Comparison of ENCODE assay signal across 27 cellular contexts in the genomic region with DNA sequence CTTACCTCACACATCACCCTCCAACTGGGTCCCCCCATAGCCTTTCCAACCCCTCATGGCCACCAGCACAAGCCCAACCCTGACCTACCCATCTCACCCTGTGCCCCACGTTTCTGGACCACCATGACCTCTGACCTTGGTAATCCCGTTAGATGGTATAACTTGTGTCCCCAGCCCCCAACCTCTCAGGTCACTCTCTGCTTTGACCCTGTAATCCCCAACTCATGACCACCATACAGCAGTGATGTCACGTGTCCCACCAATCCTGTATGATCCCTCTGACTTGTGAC. TPM values are rescaled to one million over a fixed set of nuclear protein-coding genes. Genes with fewer than 3 reads are reported as not detected.
"Had no signal": no experiment of that assay in that cellular context is flagged by ENCODE, and none has a peak within 500 bp of the region (broad histone marks: within the 10 kb centered on the region; RNA-seq: fewer than 3 reads in every experiment).

No MANE protein-coding gene starts in this region.

- H3K4me3 Mint-ChIP-seq: activated CD4-positive, alpha-beta memory T cell treated with anti-CD3 and anti-CD28 coated beads, Interleukin-2, amount 10 ng/mL, durations not matched to agents 7 days and 5 days; activated CD4-positive, alpha-beta T cell treated with anti-CD3 and anti-CD28 coated beads, Interleukin-2, amount 10 ng/mL, durations not matched to agents 7 days and 5 days; activated naive CD4-positive, alpha-beta T cell treated with anti-CD3 and anti-CD28 coated beads for 36 hours; activated naive CD8-positive, alpha-beta T cell; activated T-helper 17 cell treated with anti-CD3 and anti-CD28 coated beads, Interleukin-2, amount 50 U/mL, for 72 hours; T-helper 17 cell had no signal

- H3K27ac Mint-ChIP-seq: activated CD4-positive, alpha-beta memory T cell treated with anti-CD3 and anti-CD28 coated beads, Interleukin-2, amount 10 ng/mL, durations not matched to agents 7 days and 5 days; activated CD4-positive, alpha-beta T cell treated with anti-CD3 and anti-CD28 coated beads, Interleukin-2, amount 10 ng/mL, durations not matched to agents 7 days and 5 days; activated naive CD4-positive, alpha-beta T cell treated with anti-CD3 and anti-CD28 coated beads for 36 hours; activated naive CD8-positive, alpha-beta T cell; activated T-helper 17 cell treated with anti-CD3 and anti-CD28 coated beads, Interleukin-2, amount 50 U/mL, for 72 hours; T-helper 17 cell had no signal

- DNase-seq: activated CD4-positive, alpha-beta memory T cell treated with anti-CD3 and anti-CD28 coated beads, Interleukin-2, amount 10 ng/mL, durations not matched to agents 7 days and 5 days; activated CD4-positive, alpha-beta T cell treated with anti-CD3 and anti-CD28 coated beads, Interleukin-2, amount 10 ng/mL, durations not matched to agents 7 days and 5 days; activated CD4-positive, CD25-positive, alpha-beta regulatory T cell; activated gamma-delta T cell; activated naive CD4-positive, alpha-beta T cell treated with anti-CD3 and anti-CD28 coated beads for 36 hours; activated T-cell treated with anti-CD3 and anti-CD28 coated beads for 4 hours; activated T-cell treated with anti-CD3 and anti-CD28 coated beads, Interleukin-2, amount 50 U/mL, for 48 hours; amygdala; caudate nucleus; Karpas-422; MM.1S; NCI-H1105; NCI-H1436; NCI-H1694 treated with DMSO at 0.1 percent for 48 hours; NCI-H2029 treated with DMSO at 0.1 percent for 48 hours; NCI-H446; NCI-H524; PC-3; SHP77 treated with DMSO at 0.1 percent for 48 hours; T-helper 17 cell; T1000 had no signal

- ATAC-seq: activated T-helper 17 cell treated with anti-CD3 and anti-CD28 coated beads, Interleukin-2, amount 50 U/mL, for 72 hours; PC-3; T-helper 17 cell had no signal

- H3K4me1 Mint-ChIP-seq: activated CD4-positive, alpha-beta memory T cell treated with anti-CD3 and anti-CD28 coated beads, Interleukin-2, amount 10 ng/mL, durations not matched to agents 7 days and 5 days; activated CD4-positive, alpha-beta T cell treated with anti-CD3 and anti-CD28 coated beads, Interleukin-2, amount 10 ng/mL, durations not matched to agents 7 days and 5 days; activated T-helper 17 cell treated with anti-CD3 and anti-CD28 coated beads, Interleukin-2, amount 50 U/mL, for 72 hours; T-helper 17 cell had no signal

- H3K9me3 Mint-ChIP-seq: activated CD4-positive, alpha-beta memory T cell treated with anti-CD3 and anti-CD28 coated beads, Interleukin-2, amount 10 ng/mL, durations not matched to agents 7 days and 5 days; activated CD4-positive, alpha-beta T cell treated with anti-CD3 and anti-CD28 coated beads, Interleukin-2, amount 10 ng/mL, durations not matched to agents 7 days and 5 days; activated naive CD4-positive, alpha-beta T cell treated with anti-CD3 and anti-CD28 coated beads for 36 hours; activated T-helper 17 cell treated with anti-CD3 and anti-CD28 coated beads, Interleukin-2, amount 50 U/mL, for 72 hours had no signal

- H3K36me3 Mint-ChIP-seq: activated naive CD8-positive, alpha-beta T cell had no signal

- H3K27ac ChIP-seq: VCaP had no signal

RNA-seq across cellular contexts. Expression of gene KLC3, which starts 8.5 kb away (rescaled TPM):
- total RNA-seq: activated CD4-positive, alpha-beta memory T cell treated with anti-CD3 and anti-CD28 coated beads, Interleukin-2, amount 10 ng/mL, durations not matched to agents 7 days and 5 days; activated CD4-positive, alpha-beta T cell treated with anti-CD3 and anti-CD28 coated beads, Interleukin-2, amount 10 ng/mL, durations not matched to agents 7 days and 5 days; activated CD8-positive, alpha-beta memory T cell treated with anti-CD3 and anti-CD28 coated beads for 36 hours; activated naive CD4-positive, alpha-beta T cell treated with anti-CD3 and anti-CD28 coated beads for 36 hours; T-helper 17 cell had no signal

RNA-seq across cellular contexts. Expression of gene CKM, which starts 26.4 kb away (rescaled TPM):
- total RNA-seq: activated CD4-positive, alpha-beta memory T cell treated with anti-CD3 and anti-CD28 coated beads, Interleukin-2, amount 10 ng/mL, durations not matched to agents 7 days and 5 days; activated CD4-positive, alpha-beta T cell treated with anti-CD3 and anti-CD28 coated beads, Interleukin-2, amount 10 ng/mL, durations not matched to agents 7 days and 5 days; activated CD8-positive, alpha-beta memory T cell treated with anti-CD3 and anti-CD28 coated beads for 36 hours; activated naive CD4-positive, alpha-beta T cell treated with anti-CD3 and anti-CD28 coated beads for 36 hours; activated T-helper 17 cell treated with anti-CD3 and anti-CD28 coated beads, Interleukin-2, amount 50 U/mL, for 72 hours; chondrocyte; PC-3; SK-MEL-5; T-helper 17 cell had no signal
